Comparison of ENCODE assay signal across 2 cellular contexts in the genomic region with DNA sequence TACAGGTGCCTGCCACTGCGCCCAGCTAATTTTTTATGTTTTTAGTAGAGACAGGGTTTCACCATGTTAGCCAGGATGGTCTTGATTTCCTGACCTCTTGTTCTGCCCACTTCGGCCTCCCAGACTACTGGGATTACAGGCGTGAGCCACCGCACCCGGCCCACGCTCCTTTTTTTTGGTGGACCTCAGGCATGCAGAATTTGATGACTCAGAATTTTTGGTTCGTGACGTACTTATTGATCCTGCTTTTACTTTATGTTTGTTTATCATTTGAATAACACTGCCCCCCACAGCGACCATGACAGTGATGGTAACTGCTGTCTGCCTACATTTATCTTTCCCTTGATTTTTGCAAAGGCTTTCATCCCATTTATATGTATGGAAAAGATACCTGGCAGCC.
TF ChIP-seq lines count a peak whose summit lies in the region.

No MANE protein-coding gene starts in this region.

TF ChIP-seq in IMR-90, 13 proteins besides CTCF, POLR2A, EP300 and RAD21:
- peak; percentile 80 for TF ChIP-seq MAFK (IDR thresholded peaks at IDR 0.05; ENCODE audit: low read depth, low read length)

TF ChIP-seq in H1, 55 proteins besides CTCF, POLR2A, EP300 and RAD21:
- TF ChIP-seq MAFK (IDR thresholded peaks at IDR 0.05; ENCODE audit: low read depth, low read length): 0 out of 2 replicates have a peak, but pooled peaks have one; percentile 27
